ENCODE assay signal across 8 cellular contexts in genomic region chrX:154477891-154478477, GRCh38. TPM values are rescaled to one million over a fixed set of nuclear protein-coding genes. Genes with fewer than 3 reads are reported as not detected.
A peak's percentile ranks its signal among the peaks of the same experiment; 100 is the strongest.
DNase-seq lines count a peak whose midpoint lies in the region; ATAC-seq and TF ChIP-seq lines count a peak whose summit lies in the region.

No MANE protein-coding gene starts in this region.

- peaks cover 0 to 6% (median 2%) of the 10 kb centered on the region in 7 donors for H3K9me3 Mint-ChIP-seq in CD14-positive monocyte
- peaks cover 35% of the 10 kb centered on the region for H3K9me3 Mint-ChIP-seq in neural progenitor cell

- H3F3A ChIP-seq in MM.1S (ENCODE audit: insufficient read depth, low read length) (no peaks in the 10 kb centered on the region), neural progenitor cell (ENCODE audit: low read depth) (no peaks in the 10 kb centered on the region)

- H3K9me2 ChIP-seq in MM.1S (replicated peaks; ENCODE audit: insufficient read depth, low read length), result no peaks in the 10 kb centered on the region

- H3K9me3 ChIP-seq in MM.1S (replicated peaks; ENCODE audit: insufficient read depth, low read length), result no peaks in the 10 kb centered on the region
- no peaks in the 10 kb centered on the region for H3K9me3 ChIP-seq in ectodermal cell (ENCODE audit: control insufficient read depth, low read length)
- no peaks in the 10 kb centered on the region for H3K9me3 ChIP-seq in neural progenitor cell (ENCODE audit: low read depth)

- peak overlapping the region; percentile 61; the same call in 1 of the 2 replicates for H3K9ac ChIP-seq in MM.1S (ENCODE audit: low read length)
- H3K9ac ChIP-seq in neural progenitor cell, result no peak overlapping the region

- H2AFZ ChIP-seq in MM.1S (ENCODE audit: low read length), result no peak overlapping the region
- no peak overlapping the region for H2AFZ ChIP-seq in neural progenitor cell (replicated peaks)

- 78% methylated on average over 24 of the region's 24 CpGs for WGBS in ectodermal cell, 2 experiments

- no peak for ATAC-seq in HG03354 (IDR thresholded peaks at IDR 0.05; ENCODE audit: poor library complexity, severe bottlenecking, unreplicated experiment)

- H3K27ac Mint-ChIP-seq in CD14-positive monocyte (peak overlapping the region; percentile 31 to 89 (median 79)), neural progenitor cell (no peak overlapping the region)

- DNase-seq in CD14-positive monocyte (ENCODE audit: low spot score), result no peak
- no peak for DNase-seq in MM.1S
- DNase-seq in neural progenitor cell (ENCODE audit: low spot score), result no peak
- no peak for DNase-seq in GM03348 (ENCODE audit: low spot score)
- DNase-seq in NCI-H1694 treated with DMSO at 0.1 percent for 48 hours (lab: John Stamatoyannopoulos, UW), result no peak
- DNase-seq in NCI-H2081 (lab: John Stamatoyannopoulos, UW), result no peak

- H3K27me3 ChIP-seq in MM.1S (replicated peaks; ENCODE audit: insufficient read depth, low read length), result no peaks in the 10 kb centered on the region
- H3K27me3 ChIP-seq in ectodermal cell (ENCODE audit: control insufficient read depth, insufficient read depth, low read length, poor library complexity, severe bottlenecking), result no peaks in the 10 kb centered on the region
- no peaks in the 10 kb centered on the region for H3K27me3 ChIP-seq in neural progenitor cell

- H3K4me1 ChIP-seq in MM.1S (ENCODE audit: low read length) (no peaks in the 10 kb centered on the region), ectodermal cell (ENCODE audit: control insufficient read depth, insufficient read depth, low read length) (no peaks in the 10 kb centered on the region), neural progenitor cell (no peaks in the 10 kb centered on the region)

- no peaks in the 10 kb centered on the region for H3K36me3 ChIP-seq in MM.1S (replicated peaks; ENCODE audit: insufficient read depth, low read length)
- no peaks in the 10 kb centered on the region for H3K36me3 ChIP-seq in ectodermal cell (ENCODE audit: control insufficient read depth, insufficient read depth, low read length)
- no peaks in the 10 kb centered on the region for H3K36me3 ChIP-seq in neural progenitor cell

- H4K20me1 ChIP-seq in MM.1S (ENCODE audit: insufficient read depth, low read length) (no peaks in the 10 kb centered on the region), neural progenitor cell (ENCODE audit: low read depth) (no peaks in the 10 kb centered on the region)

- intact Hi-C loops in CD14-positive monocyte (cut with micrococcal nuclease), result loop anchor here in 1 of 2 donors (5.0 kb wide), 1 partner anchor 36 kb away; the partner anchor contains the start of gene FAM50A

- H3K27ac ChIP-seq in MM.1S (ENCODE audit: low read length) (no peak overlapping the region), ectodermal cell (ENCODE audit: insufficient read depth, low read depth, low read length, poor library complexity, severe bottlenecking) (no peak overlapping the region), neural progenitor cell (no peak overlapping the region)

- H3K4me2 ChIP-seq in MM.1S (ENCODE audit: low read depth, low read length) (peak overlapping the region; percentile 60; the same call in 1 of the 2 replicates), neural progenitor cell (peak overlapping the region; percentile 72)

- H3K27me3 Mint-ChIP-seq in CD14-positive monocyte (ENCODE audit: low read depth in 3 of 3) (peaks cover 2 to 24% (median 3%) of the 10 kb centered on the region in 3 donors), neural progenitor cell (ENCODE audit: insufficient read depth, low read depth) (peaks cover 9% of the 10 kb centered on the region)

- H3K4me3 ChIP-seq in MM.1S (ENCODE audit: low read length), result peak overlapping the region; percentile 47
- peak overlapping the region; percentile 39 for H3K4me3 ChIP-seq in ectodermal cell (ENCODE audit: insufficient read depth, low read depth, low read length)
- H3K4me3 ChIP-seq in neural progenitor cell, result peak overlapping the region; percentile 51

- TF ChIP-seq CTCF in CD14-positive monocyte (IDR thresholded peaks at IDR 0.05), result no peak
- no peak for TF ChIP-seq CTCF in MM.1S (IDR thresholded peaks at IDR 0.05; ENCODE audit: low read length)
- TF ChIP-seq CTCF in neural progenitor cell (IDR thresholded peaks at IDR 0.05), result no peak

- H3K36me3 Mint-ChIP-seq in CD14-positive monocyte (no peaks in the 10 kb centered on the region), neural progenitor cell (peaks cover 13% of the 10 kb centered on the region)

- H3K4me1 Mint-ChIP-seq in CD14-positive monocyte (peaks cover 7% of the 10 kb centered on the region), neural progenitor cell (peaks cover 5% of the 10 kb centered on the region)

- H3K79me2 ChIP-seq in MM.1S (ENCODE audit: low read length), result no peaks in the 10 kb centered on the region
- no peaks in the 10 kb centered on the region for H3K79me2 ChIP-seq in neural progenitor cell (ENCODE audit: low read depth)

- H3K4me3 Mint-ChIP-seq in CD14-positive monocyte (peak overlapping the region; percentile 70 to 75), neural progenitor cell (peak overlapping the region; percentile 89)

RNA-seq across cellular contexts. Expression of gene LAGE3, which starts 1.1 kb away (rescaled TPM):
- polyA plus RNA-seq in CD14-positive monocyte, result 10 to 100 TPM; 18.6 to 30.9 TPM
- 19.7 TPM for polyA plus RNA-seq in ectodermal cell (2013, experiment 1 of 4)
- 22.6 TPM for polyA plus RNA-seq in ectodermal cell (2013, experiment 2 of 4)
- 27.9 TPM for polyA plus RNA-seq in ectodermal cell (2013, experiment 3 of 4)
- 31.0 TPM for polyA plus RNA-seq in ectodermal cell (2013, experiment 4 of 4)
- total RNA-seq in neural progenitor cell (ENCODE audit: low replicate concordance), result 7.6 and 33.3 TPM in 2 replicates

RNA-seq across cellular contexts. Expression of gene UBL4A, which starts 8.4 kb away (rescaled TPM):
- 10 to 100 TPM; 27.9 to 28.1 TPM for polyA plus RNA-seq in CD14-positive monocyte
- polyA plus RNA-seq in ectodermal cell (2013, experiment 1 of 4), result 23.3 TPM
- 23.9 TPM for polyA plus RNA-seq in ectodermal cell (2013, experiment 2 of 4)
- 21.9 TPM for polyA plus RNA-seq in ectodermal cell (2013, experiment 3 of 4)
- 20.8 TPM for polyA plus RNA-seq in ectodermal cell (2013, experiment 4 of 4)
- total RNA-seq in neural progenitor cell (ENCODE audit: low replicate concordance), result 12.1 and 31.1 TPM in 2 replicates

RNA-seq across cellular contexts. Expression of gene SLC10A3, which starts 12.4 kb away (rescaled TPM):
- 10 to 100 TPM; 25.3 to 26.7 TPM for polyA plus RNA-seq in CD14-positive monocyte
- polyA plus RNA-seq in ectodermal cell (2013, experiment 1 of 4), result 6.7 TPM
- 6.3 TPM for polyA plus RNA-seq in ectodermal cell (2013, experiment 2 of 4)
- polyA plus RNA-seq in ectodermal cell (2013, experiment 3 of 4), result 5.4 TPM
- 6.8 TPM for polyA plus RNA-seq in ectodermal cell (2013, experiment 4 of 4)
- total RNA-seq in neural progenitor cell (ENCODE audit: low replicate concordance), result 3.5 and 5.7 TPM in 2 replicates

RNA-seq across cellular contexts. Expression of gene PLXNA3, which starts 19.9 kb away (rescaled TPM):
- polyA plus RNA-seq in CD14-positive monocyte, result under 1 TPM in 1 of 2 donors, not detected in 1; 0.02 TPM
- polyA plus RNA-seq in ectodermal cell (2013, experiment 1 of 4), result 40.9 TPM
- 30.1 TPM for polyA plus RNA-seq in ectodermal cell (2013, experiment 2 of 4)
- polyA plus RNA-seq in ectodermal cell (2013, experiment 3 of 4), result 34.6 TPM
- 41.1 TPM for polyA plus RNA-seq in ectodermal cell (2013, experiment 4 of 4)
- 4.3 and 9.6 TPM in 2 replicates for total RNA-seq in neural progenitor cell (ENCODE audit: low replicate concordance)

RNA-seq across cellular contexts. Expression of gene FAM50A, which starts 34.0 kb away (rescaled TPM):
- 10 to 100 TPM; 23.9 to 46.4 TPM for polyA plus RNA-seq in CD14-positive monocyte
- 74.1 TPM for polyA plus RNA-seq in ectodermal cell (2013, experiment 1 of 4)
- polyA plus RNA-seq in ectodermal cell (2013, experiment 2 of 4), result 76.5 TPM
- 65.1 TPM for polyA plus RNA-seq in ectodermal cell (2013, experiment 3 of 4)
- polyA plus RNA-seq in ectodermal cell (2013, experiment 4 of 4), result 71.0 TPM
- 30.4 and 36.3 TPM in 2 replicates for total RNA-seq in neural progenitor cell (ENCODE audit: low replicate concordance)
